Comparison of ENCODE assay signal across 1 cellular context in the genomic region with DNA sequence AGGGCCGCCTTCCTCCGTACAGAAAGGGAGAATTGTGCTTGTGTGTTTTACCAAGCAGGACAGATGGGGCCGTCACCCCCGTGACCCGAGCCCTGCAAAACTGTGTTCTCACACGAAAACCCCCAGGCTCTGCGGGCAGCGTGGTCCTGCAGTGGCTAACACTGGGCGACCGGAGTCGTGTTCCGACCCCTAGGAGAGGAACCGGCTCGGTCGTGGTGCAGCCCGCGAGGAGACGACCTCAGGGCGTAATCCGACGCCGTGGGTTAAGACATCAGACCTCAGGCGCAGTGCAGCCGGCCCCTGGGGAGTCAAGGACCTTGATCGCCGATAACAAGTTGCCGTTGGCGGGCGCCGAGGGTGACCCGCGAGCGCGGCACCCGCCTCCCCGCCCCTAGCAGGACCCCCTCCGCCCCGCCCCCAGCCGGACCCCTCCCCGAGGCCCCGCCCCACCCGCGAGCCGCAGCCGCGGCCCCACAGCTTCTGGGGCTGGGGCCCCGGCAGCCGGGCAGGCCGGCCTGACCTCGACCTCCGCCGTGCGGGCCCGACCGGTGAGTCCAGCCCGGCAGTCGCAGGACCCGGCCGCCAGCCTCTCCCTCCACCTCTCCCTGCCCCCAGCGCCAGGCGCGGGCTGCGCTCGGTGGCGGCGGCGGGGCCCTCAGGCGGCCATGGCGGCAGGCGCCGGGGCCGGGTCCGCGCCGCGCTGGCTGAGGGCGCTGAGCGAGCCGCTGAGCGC.
TF ChIP-seq lines count a peak whose summit lies in the region.

A gene (plus strand): TSS at position 444 of the 733 bp plus-strand sequence. CDS start 222 bp downstream, at position 666.

TF ChIP-seq in H1, 55 proteins besides CTCF, POLR2A, EP300 and RAD21:
- TF ChIP-seq, protein P1, sequence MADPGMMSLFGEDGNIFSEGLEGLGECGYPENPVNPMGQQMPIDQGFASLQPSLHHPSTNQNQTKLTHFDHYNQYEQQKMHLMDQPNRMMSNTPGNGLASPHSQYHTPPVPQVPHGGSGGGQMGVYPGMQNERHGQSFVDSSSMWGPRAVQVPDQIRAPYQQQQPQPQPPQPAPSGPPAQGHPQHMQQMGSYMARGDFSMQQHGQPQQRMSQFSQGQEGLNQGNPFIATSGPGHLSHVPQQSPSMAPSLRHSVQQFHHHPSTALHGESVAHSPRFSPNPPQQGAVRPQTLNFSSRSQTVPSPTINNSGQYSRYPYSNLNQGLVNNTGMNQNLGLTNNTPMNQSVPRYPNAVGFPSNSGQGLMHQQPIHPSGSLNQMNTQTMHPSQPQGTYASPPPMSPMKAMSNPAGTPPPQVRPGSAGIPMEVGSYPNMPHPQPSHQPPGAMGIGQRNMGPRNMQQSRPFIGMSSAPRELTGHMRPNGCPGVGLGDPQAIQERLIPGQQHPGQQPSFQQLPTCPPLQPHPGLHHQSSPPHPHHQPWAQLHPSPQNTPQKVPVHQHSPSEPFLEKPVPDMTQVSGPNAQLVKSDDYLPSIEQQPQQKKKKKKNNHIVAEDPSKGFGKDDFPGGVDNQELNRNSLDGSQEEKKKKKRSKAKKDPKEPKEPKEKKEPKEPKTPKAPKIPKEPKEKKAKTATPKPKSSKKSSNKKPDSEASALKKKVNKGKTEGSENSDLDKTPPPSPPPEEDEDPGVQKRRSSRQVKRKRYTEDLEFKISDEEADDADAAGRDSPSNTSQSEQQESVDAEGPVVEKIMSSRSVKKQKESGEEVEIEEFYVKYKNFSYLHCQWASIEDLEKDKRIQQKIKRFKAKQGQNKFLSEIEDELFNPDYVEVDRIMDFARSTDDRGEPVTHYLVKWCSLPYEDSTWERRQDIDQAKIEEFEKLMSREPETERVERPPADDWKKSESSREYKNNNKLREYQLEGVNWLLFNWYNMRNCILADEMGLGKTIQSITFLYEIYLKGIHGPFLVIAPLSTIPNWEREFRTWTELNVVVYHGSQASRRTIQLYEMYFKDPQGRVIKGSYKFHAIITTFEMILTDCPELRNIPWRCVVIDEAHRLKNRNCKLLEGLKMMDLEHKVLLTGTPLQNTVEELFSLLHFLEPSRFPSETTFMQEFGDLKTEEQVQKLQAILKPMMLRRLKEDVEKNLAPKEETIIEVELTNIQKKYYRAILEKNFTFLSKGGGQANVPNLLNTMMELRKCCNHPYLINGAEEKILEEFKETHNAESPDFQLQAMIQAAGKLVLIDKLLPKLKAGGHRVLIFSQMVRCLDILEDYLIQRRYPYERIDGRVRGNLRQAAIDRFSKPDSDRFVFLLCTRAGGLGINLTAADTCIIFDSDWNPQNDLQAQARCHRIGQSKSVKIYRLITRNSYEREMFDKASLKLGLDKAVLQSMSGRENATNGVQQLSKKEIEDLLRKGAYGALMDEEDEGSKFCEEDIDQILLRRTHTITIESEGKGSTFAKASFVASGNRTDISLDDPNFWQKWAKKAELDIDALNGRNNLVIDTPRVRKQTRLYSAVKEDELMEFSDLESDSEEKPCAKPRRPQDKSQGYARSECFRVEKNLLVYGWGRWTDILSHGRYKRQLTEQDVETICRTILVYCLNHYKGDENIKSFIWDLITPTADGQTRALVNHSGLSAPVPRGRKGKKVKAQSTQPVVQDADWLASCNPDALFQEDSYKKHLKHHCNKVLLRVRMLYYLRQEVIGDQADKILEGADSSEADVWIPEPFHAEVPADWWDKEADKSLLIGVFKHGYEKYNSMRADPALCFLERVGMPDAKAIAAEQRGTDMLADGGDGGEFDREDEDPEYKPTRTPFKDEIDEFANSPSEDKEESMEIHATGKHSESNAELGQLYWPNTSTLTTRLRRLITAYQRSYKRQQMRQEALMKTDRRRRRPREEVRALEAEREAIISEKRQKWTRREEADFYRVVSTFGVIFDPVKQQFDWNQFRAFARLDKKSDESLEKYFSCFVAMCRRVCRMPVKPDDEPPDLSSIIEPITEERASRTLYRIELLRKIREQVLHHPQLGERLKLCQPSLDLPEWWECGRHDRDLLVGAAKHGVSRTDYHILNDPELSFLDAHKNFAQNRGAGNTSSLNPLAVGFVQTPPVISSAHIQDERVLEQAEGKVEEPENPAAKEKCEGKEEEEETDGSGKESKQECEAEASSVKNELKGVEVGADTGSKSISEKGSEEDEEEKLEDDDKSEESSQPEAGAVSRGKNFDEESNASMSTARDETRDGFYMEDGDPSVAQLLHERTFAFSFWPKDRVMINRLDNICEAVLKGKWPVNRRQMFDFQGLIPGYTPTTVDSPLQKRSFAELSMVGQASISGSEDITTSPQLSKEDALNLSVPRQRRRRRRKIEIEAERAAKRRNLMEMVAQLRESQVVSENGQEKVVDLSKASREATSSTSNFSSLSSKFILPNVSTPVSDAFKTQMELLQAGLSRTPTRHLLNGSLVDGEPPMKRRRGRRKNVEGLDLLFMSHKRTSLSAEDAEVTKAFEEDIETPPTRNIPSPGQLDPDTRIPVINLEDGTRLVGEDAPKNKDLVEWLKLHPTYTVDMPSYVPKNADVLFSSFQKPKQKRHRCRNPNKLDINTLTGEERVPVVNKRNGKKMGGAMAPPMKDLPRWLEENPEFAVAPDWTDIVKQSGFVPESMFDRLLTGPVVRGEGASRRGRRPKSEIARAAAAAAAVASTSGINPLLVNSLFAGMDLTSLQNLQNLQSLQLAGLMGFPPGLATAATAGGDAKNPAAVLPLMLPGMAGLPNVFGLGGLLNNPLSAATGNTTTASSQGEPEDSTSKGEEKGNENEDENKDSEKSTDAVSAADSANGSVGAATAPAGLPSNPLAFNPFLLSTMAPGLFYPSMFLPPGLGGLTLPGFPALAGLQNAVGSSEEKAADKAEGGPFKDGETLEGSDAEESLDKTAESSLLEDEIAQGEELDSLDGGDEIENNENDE (IDR thresholded peaks at IDR 0.05; ENCODE audit: insufficient replicate concordance, low read length), result no peak
- TF ChIP-seq ASH2L (IDR thresholded peaks at IDR 0.05; ENCODE audit: low read length), result peak; percentile 21
- TF ChIP-seq PHF8 (conservative IDR thresholded peaks at IDR 0.05; ENCODE audit: low read depth, low read length), result peak; percentile 79
- TF ChIP-seq TBP (IDR thresholded peaks at IDR 0.05; ENCODE audit: low read depth, low read length), result peak; percentile 7; the same call in 1 of the 2 replicates
- TF ChIP-seq CBX5 (IDR thresholded peaks at IDR 0.05; ENCODE audit: low read depth, low read length), result no peak
- no peak for TF ChIP-seq POLR2AphosphoS5 (IDR thresholded peaks at IDR 0.05; ENCODE audit: low read depth, low read length)
- TF ChIP-seq KDM4A (IDR thresholded peaks at IDR 0.05; ENCODE audit: low read depth, low read length, severe bottlenecking), result peak; percentile 54
- TF ChIP-seq GABPA (IDR thresholded peaks at IDR 0.05; ENCODE audit: borderline replicate concordance, insufficient read depth, low read length), result no peak
- TF ChIP-seq CREB1 (IDR thresholded peaks at IDR 0.05), result 0 out of 2 replicates have a peak, but pooled peaks have one; percentile 27
- peak; percentile 58 for TF ChIP-seq TAF7 (optimal IDR thresholded peaks at IDR 0.05; ENCODE audit: borderline replicate concordance, low read depth, low read length)
- peak; percentile 4 for TF ChIP-seq EZH2 (IDR thresholded peaks at IDR 0.05; ENCODE audit: low read depth, low read length, severe bottlenecking)
- TF ChIP-seq YY1 (IDR thresholded peaks at IDR 0.05; ENCODE audit: low read depth, low read length), result peak; percentile 55; the same call in 1 of the 2 replicates
- TF ChIP-seq SP1 (IDR thresholded peaks at IDR 0.05; ENCODE audit: low read depth, low read length), result no peak
- TF ChIP-seq TAF1 (IDR thresholded peaks at IDR 0.05; ENCODE audit: low read depth, low read length), result peak; percentile 65; the same call in 1 of the 2 replicates
- TF ChIP-seq, protein P2, sequence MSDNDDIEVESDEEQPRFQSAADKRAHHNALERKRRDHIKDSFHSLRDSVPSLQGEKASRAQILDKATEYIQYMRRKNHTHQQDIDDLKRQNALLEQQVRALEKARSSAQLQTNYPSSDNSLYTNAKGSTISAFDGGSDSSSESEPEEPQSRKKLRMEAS (IDR thresholded peaks at IDR 0.05), result peak; percentile 22; the same call in 1 of the 2 replicates
- no peak for TF ChIP-seq NRF1 (IDR thresholded peaks at IDR 0.05; ENCODE audit: low read depth, low read length)
- no peak for TF ChIP-seq CBX8 (IDR thresholded peaks at IDR 0.05; ENCODE audit: borderline replicate concordance, low read depth, low read length)
- TF ChIP-seq TEAD4 (IDR thresholded peaks at IDR 0.05; ENCODE audit: low read depth, low read length), result no peak
- peak; percentile 45; the same call in 1 of the 2 replicates for TF ChIP-seq BACH1 (IDR thresholded peaks at IDR 0.05; ENCODE audit: low read length)
